Comparison of ENCODE assay signal across 23 cellular contexts in the genomic region with DNA sequence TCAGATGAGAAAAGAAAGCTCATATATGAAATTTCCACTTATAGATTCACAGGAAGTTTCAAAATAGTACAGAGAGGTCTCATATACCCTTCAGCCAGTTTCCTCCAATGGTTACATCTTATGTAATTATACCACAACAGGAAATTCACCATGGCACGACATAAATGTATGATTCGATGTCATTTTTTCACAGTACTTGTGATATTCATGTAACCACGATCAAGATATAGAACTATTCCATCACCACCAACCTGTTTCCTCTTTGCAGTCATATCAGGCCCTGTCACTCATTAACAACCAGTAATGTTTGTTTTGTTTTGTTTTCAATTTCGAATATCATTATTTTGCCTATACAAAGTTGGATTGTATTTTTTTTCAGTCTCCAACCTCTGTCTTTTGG.
DNase-seq lines count a peak whose midpoint lies in the region; ATAC-seq and TF ChIP-seq lines count a peak whose summit lies in the region.
"Had no signal": no experiment of that assay in that cellular context is flagged by ENCODE, and none has a peak within 500 bp of the region (broad histone marks: within the 10 kb centered on the region; RNA-seq: fewer than 3 reads in every experiment).

No MANE protein-coding gene starts in this region.

- H3K4me1 ChIP-seq in suprapubic skin = no peaks in the 10 kb centered on the region
- H3K4me1 ChIP-seq: foreskin keratinocyte had no signal

- H3K9me3 ChIP-seq in suprapubic skin = no peaks in the 10 kb centered on the region

- H3K36me3 Mint-ChIP-seq in activated T-helper 2 cell treated with anti-CD3 and anti-CD28 coated beads, Interferon-gamma antibody, Interleukin-2, Interleukin-4, amounts not matched to agents 10 μg/mL and 5 μg/mL and 100 μg/mL, durations not matched to agents 14 hours and 24 hours and 36 hours (ENCODE audit: low read depth) = no peaks in the 10 kb centered on the region

- H3K27ac Mint-ChIP-seq in activated T-helper 2 cell treated with anti-CD3 and anti-CD28 coated beads, Interferon-gamma antibody, Interleukin-2, Interleukin-4, amounts not matched to agents 10 μg/mL and 5 μg/mL and 100 μg/mL, durations not matched to agents 14 hours and 24 hours and 36 hours = no peak overlapping the region
- H3K27ac Mint-ChIP-seq: HFFc6 had no signal

- intact Hi-C loops in activated T-helper 2 cell treated with anti-CD3 and anti-CD28 coated beads, Interferon-gamma antibody, Interleukin-2, Interleukin-4, amounts not matched to agents 10 μg/mL and 5 μg/mL and 100 μg/mL, durations not matched to agents 14 hours and 24 hours and 36 hours (cut with micrococcal nuclease) = no loop called here

- H3K9me3 Mint-ChIP-seq in activated T-helper 2 cell treated with anti-CD3 and anti-CD28 coated beads, Interferon-gamma antibody, Interleukin-2, Interleukin-4, amounts not matched to agents 10 μg/mL and 5 μg/mL and 100 μg/mL, durations not matched to agents 14 hours and 24 hours and 36 hours = no peaks in the 10 kb centered on the region

- no peak for TF ChIP-seq CTCF in suprapubic skin (IDR thresholded peaks at IDR 0.05)

- H3K4me1 Mint-ChIP-seq in activated T-helper 2 cell treated with anti-CD3 and anti-CD28 coated beads, Interferon-gamma antibody, Interleukin-2, Interleukin-4, amounts not matched to agents 10 μg/mL and 5 μg/mL and 100 μg/mL, durations not matched to agents 14 hours and 24 hours and 36 hours (ENCODE audit: low read depth) = no peaks in the 10 kb centered on the region

- ATAC-seq in GM18868 (IDR thresholded peaks at IDR 0.05; ENCODE audit: unreplicated experiment) = peak; percentile 53
- ATAC-seq in HG03520 (IDR thresholded peaks at IDR 0.05; ENCODE audit: unreplicated experiment) = peak; percentile 84
- ATAC-seq in HG02623 (IDR thresholded peaks at IDR 0.05; ENCODE audit: unreplicated experiment) = no peak
- ATAC-seq: foreskin keratinocyte, SK-N-SH treated with all-trans-retinoic acid at 6 μM for 48 hours had no signal

- H3K4me3 ChIP-seq in suprapubic skin = no peak overlapping the region
- H3K4me3 ChIP-seq: dorsolateral prefrontal cortex, lung had no signal

- no peaks in the 10 kb centered on the region for H3K27me3 Mint-ChIP-seq in activated T-helper 2 cell treated with anti-CD3 and anti-CD28 coated beads, Interferon-gamma antibody, Interleukin-2, Interleukin-4, amounts not matched to agents 10 μg/mL and 5 μg/mL and 100 μg/mL, durations not matched to agents 14 hours and 24 hours and 36 hours (ENCODE audit: low read depth)

- DNase-seq in GDM1 (lab: John Stamatoyannopoulos, UW) (peak; percentile 21), OCI-M1 (lab: John Stamatoyannopoulos, UW) (peak; percentile 28), NCI-H1694 treated with DMSO at 0.1 percent for 48 hours (lab: John Stamatoyannopoulos, UW) (no peak), suprapubic skin (ENCODE audit: low spot score in 2 of 2) (no peak)
- no peak for DNase-seq in activated T-helper 2 cell treated with anti-CD3 and anti-CD28 coated beads, Interferon-gamma antibody, Interleukin-2, Interleukin-4, amounts not matched to agents 10 μg/mL and 5 μg/mL and 100 μg/mL, durations not matched to agents 14 hours and 24 hours and 36 hours (ENCODE audit: low spot score)
- DNase-seq: activated CD4-positive, alpha-beta T cell treated with anti-CD3 and anti-CD28 coated beads, Interleukin-2, amount 50 U/mL, for 1 hour; activated naive CD4-positive, alpha-beta T cell; central memory CD4-positive, alpha-beta T cell; DMS79 treated with DMSO at 0.1 percent for 48 hours; dorsolateral prefrontal cortex; foreskin keratinocyte; HFFc6; hippocampal formation; islet precursor cell; NCI-H187; NCI-H2227 treated with DMSO at 0.1 percent for 48 hours; nucleus accumbens had no signal

- TF ChIP-seq POLR2A in suprapubic skin (IDR thresholded peaks at IDR 0.05) = no peak

- 66% methylated on average over 4 of the region's 4 CpGs for WGBS in suprapubic skin

- no peaks in the 10 kb centered on the region for H3K27me3 ChIP-seq in suprapubic skin
- H3K27me3 ChIP-seq: dorsolateral prefrontal cortex, foreskin keratinocyte had no signal

- H3K4me3 Mint-ChIP-seq in activated T-helper 2 cell treated with anti-CD3 and anti-CD28 coated beads, Interferon-gamma antibody, Interleukin-2, Interleukin-4, amounts not matched to agents 10 μg/mL and 5 μg/mL and 100 μg/mL, durations not matched to agents 14 hours and 24 hours and 36 hours (ENCODE audit: low read depth) = no peak overlapping the region
- H3K4me3 Mint-ChIP-seq: HFFc6 had no signal

- H3K36me3 ChIP-seq in suprapubic skin = no peaks in the 10 kb centered on the region

- no peak overlapping the region for H3K27ac ChIP-seq in suprapubic skin
- H3K27ac ChIP-seq: dorsolateral prefrontal cortex, epithelial cell of prostate, foreskin keratinocyte had no signal

- TF ChIP-seq EP300 in suprapubic skin (IDR thresholded peaks at IDR 0.05) = no peak

Comparison
In these comparisons a context has a peak if more than half of its experiments do, and no peak if none do; other contexts are left out.
1. DNase-seq: peak in GDM1 (single experiment) and OCI-M1 (single experiment); none in NCI-H1694 treated with DMSO at 0.1 percent for 48 hours (single experiment), activated T-helper 2 cell treated with anti-CD3 and anti-CD28 coated beads, Interferon-gamma antibody, Interleukin-2, Interleukin-4, amounts not matched to agents 10 μg/mL and 5 μg/mL and 100 μg/mL, durations not matched to agents 14 hours and 24 hours and 36 hours (single experiment) and suprapubic skin (0 of 2).